ENCODE assay signal across 1 cellular context in genomic region chr9:134024393-134024792, GRCh38.
TF ChIP-seq lines count a peak whose summit lies in the region.

No MANE protein-coding gene starts in this region.

TF ChIP-seq in HCT116, 20 proteins besides CTCF, POLR2A, EP300 and RAD21 (continued from another document):
- TF ChIP-seq REST (IDR thresholded peaks at IDR 0.05; ENCODE audit: low read depth) (no peak), ZBTB33 (IDR thresholded peaks at IDR 0.05; ENCODE audit: extremely low read depth, insufficient replicate concordance, low read length) (no peak), ATF3 (IDR thresholded peaks at IDR 0.05) (no peak), CEBPB (IDR thresholded peaks at IDR 0.05; ENCODE audit: low read depth) (no peak), CBX3 (IDR thresholded peaks at IDR 0.05; ENCODE audit: low read depth) (no peak), POLR2AphosphoS5 (IDR thresholded peaks at IDR 0.05; ENCODE audit: low read depth, low read length) (no peak)
